In genomic region chr14:100246136-100246535, GRCh38 we compare ENCODE assay signal across 9 cellular contexts. TPM values are rescaled to one million over a fixed set of nuclear protein-coding genes. Genes with fewer than 3 reads are reported as not detected.
DNase-seq lines count a peak whose midpoint lies in the region; ATAC-seq and TF ChIP-seq lines count a peak whose summit lies in the region.
"Had no signal": no experiment of that assay in that cellular context is flagged by ENCODE, and none has a peak within 500 bp of the region (broad histone marks: within the 10 kb centered on the region; RNA-seq: fewer than 3 reads in every experiment).

No MANE protein-coding gene starts in this region.

- no peak overlapping the region for H3K4me3 ChIP-seq in GM23338
- H3K4me3 ChIP-seq in SK-N-SH (ENCODE audit: low read depth in 2 of 2, low read length in 1 of 2) = no peak overlapping the region
- no peak overlapping the region for H3K4me3 ChIP-seq in GM23248

- H3K9me3 Mint-ChIP-seq in GM23338 (no peaks in the 10 kb centered on the region), progenitor cell of endocrine pancreas (ENCODE audit: low read depth) (no peaks in the 10 kb centered on the region)
- H3K9me3 Mint-ChIP-seq: dendritic cell treated with granulocyte-macrophage colony-stimulating factor and Interleukin-4, amounts not matched to agents 40 ng/mL and 50 ng/mL, for 4 days had no signal

- CTCF ChIA-PET in SK-N-SH (lab: Yijun Ruan, JAX) = interaction anchor here (0.6 to 2.4 kb wide), 18 partner anchors 10 to 327 kb away, joined by 3 to 20 read pairs (median 4); a partner anchor contains a TSS

- H3K4me1 ChIP-seq in GM23338 (ENCODE audit: insufficient read depth) = peaks cover 59% of the 10 kb centered on the region
- H3K4me1 ChIP-seq in SK-N-SH (ENCODE audit: control insufficient read depth in 1 of 2, insufficient read depth in 2 of 2, low read depth in 1 of 2, low read length in 1 of 2) = peaks cover 13 to 23% of the 10 kb centered on the region in 2 experiments; a peak in 3 of 4 replicates
- H3K4me1 ChIP-seq in foreskin keratinocyte = peaks cover 21% of the 10 kb centered on the region
- H3K4me1 ChIP-seq in GM23248 (ENCODE audit: insufficient read depth) = peaks cover 41% of the 10 kb centered on the region

- TF ChIP-seq CTCF in GM23338 (conservative IDR thresholded peaks at IDR 0.05; ENCODE audit: low read depth in 2 of 2) (no peak), SK-N-SH (IDR thresholded peaks at IDR 0.05) (no peak), foreskin keratinocyte (conservative IDR thresholded peaks at IDR 0.05) (no peak), progenitor cell of endocrine pancreas (IDR thresholded peaks at IDR 0.05; ENCODE audit: unreplicated experiment) (no peak)

- no peaks in the 10 kb centered on the region for H3K36me3 ChIP-seq in GM23338 (ENCODE audit: insufficient read depth)
- peaks cover 0 to 5% of the 10 kb centered on the region in 2 experiments for H3K36me3 ChIP-seq in SK-N-SH (replicated peaks in 1 of 2; ENCODE audit: control insufficient read depth in 1 of 2, insufficient read depth in 2 of 2, low read length in 1 of 2)
- H3K36me3 ChIP-seq in GM23248 (ENCODE audit: low read depth) = no peaks in the 10 kb centered on the region; the same call in 1 of the 2 replicates

- peak overlapping the region; percentile 81 for H3K27ac Mint-ChIP-seq in GM23338
- peak overlapping the region; percentile 96 for H3K27ac Mint-ChIP-seq in progenitor cell of endocrine pancreas
- H3K27ac Mint-ChIP-seq: dendritic cell treated with granulocyte-macrophage colony-stimulating factor and Interleukin-4, amounts not matched to agents 40 ng/mL and 50 ng/mL, for 4 days had no signal

- peaks cover 92% of the 10 kb centered on the region for H4K20me1 ChIP-seq in GM23338 (replicated peaks; ENCODE audit: insufficient read depth)
- peaks cover 100% of the 10 kb centered on the region for H4K20me1 ChIP-seq in SK-N-SH (ENCODE audit: insufficient read depth)
- peaks cover 43% of the 10 kb centered on the region for H4K20me1 ChIP-seq in GM23248 (ENCODE audit: insufficient read depth)

- in situ Hi-C loops in GM23248 (cut with MboI) = no loop called here

- POLR2A ChIA-PET in SK-N-SH (lab: Yijun Ruan, JAX) = no interaction called here

- H3K4me3 Mint-ChIP-seq in GM23338 (no peak overlapping the region; the same call in 2 of the 3 replicates), progenitor cell of endocrine pancreas (ENCODE audit: low read depth) (no peak overlapping the region)
- H3K4me3 Mint-ChIP-seq: dendritic cell treated with granulocyte-macrophage colony-stimulating factor and Interleukin-4, amounts not matched to agents 40 ng/mL and 50 ng/mL, for 4 days had no signal

- peaks cover 63% of the 10 kb centered on the region for H3K4me1 Mint-ChIP-seq in GM23338
- peaks cover 48% of the 10 kb centered on the region for H3K4me1 Mint-ChIP-seq in progenitor cell of endocrine pancreas (ENCODE audit: low read depth)

- peak overlapping the region; percentile 53 for H3K4me2 ChIP-seq in GM23338
- peak overlapping the region; percentile 25; the same call in 1 of the 2 replicates for H3K4me2 ChIP-seq in SK-N-SH
- no peak overlapping the region for H3K4me2 ChIP-seq in GM23248 (ENCODE audit: unreplicated experiment)

- H2AFZ ChIP-seq in GM23338 (no peak overlapping the region), SK-N-SH (ENCODE audit: low read depth) (no peak overlapping the region), GM23248 (no peak overlapping the region)

- no peak for DNase-seq in GM23338 (ENCODE audit: low spot score)
- DNase-seq in SK-N-SH = peak; percentile 29
- DNase-seq in foreskin keratinocyte = no peak
- no peak for DNase-seq in progenitor cell of endocrine pancreas (ENCODE audit: low spot score, unreplicated experiment)
- DNase-seq in GM23248 = no peak
- DNase-seq in anterior cingulate cortex (lab: John Stamatoyannopoulos, UW) = no peak
- DNase-seq: stimulated activated naive CD4-positive, alpha-beta T cell treated with Interleukin-2 at 50 U/mL for 16 hours had no signal

- H3K79me2 ChIP-seq in GM23338 (replicated peaks; ENCODE audit: insufficient read depth) (peaks cover 100% of the 10 kb centered on the region), SK-N-SH (ENCODE audit: insufficient read depth) (peaks cover 100% of the 10 kb centered on the region), GM23248 (ENCODE audit: insufficient read depth) (peaks cover 100% of the 10 kb centered on the region)

- H3K36me3 Mint-ChIP-seq in GM23338 (ENCODE audit: low read depth) (peaks cover 27% of the 10 kb centered on the region), progenitor cell of endocrine pancreas (ENCODE audit: insufficient read depth) (peaks cover 10% of the 10 kb centered on the region)

- 68% methylated on average over 6 of the region's 6 CpGs for WGBS in SK-N-SH (ENCODE audit: low lambda C conversion rate)
- 77 to 85% methylated on average over 6 of the region's 6 CpGs for WGBS in GM23248 (ENCODE audit: low coverage in 1 of 2, low lambda C conversion rate in 2 of 2, missing lambda C conversion rate in 2 of 2), 2 experiments

- ATAC-seq in GM23338 (no peak; the same call in none of the 3 replicates), foreskin keratinocyte (peak; percentile 8), HG03439 (IDR thresholded peaks at IDR 0.05; ENCODE audit: unreplicated experiment) (no peak)

- no peak for TF ChIP-seq EP300 in SK-N-SH (IDR thresholded peaks at IDR 0.05; ENCODE audit: borderline replicate concordance in 1 of 2, low read depth in 1 of 2, low read length in 1 of 2)

- no peak for TF ChIP-seq RAD21 in SK-N-SH (IDR thresholded peaks at IDR 0.05; ENCODE audit: low read length)

- H3K9ac ChIP-seq in SK-N-SH (no peak overlapping the region), GM23248 (no peak overlapping the region)

- H3K27me3 ChIP-seq in GM23338 (ENCODE audit: insufficient read depth) (no peaks in the 10 kb centered on the region), SK-N-SH (ENCODE audit: insufficient read depth) (no peaks in the 10 kb centered on the region), foreskin keratinocyte (no peaks in the 10 kb centered on the region), GM23248 (replicated peaks; ENCODE audit: insufficient read depth) (no peaks in the 10 kb centered on the region)

- H3K9me2 ChIP-seq in GM23338 (ENCODE audit: insufficient read depth) (no peaks in the 10 kb centered on the region), SK-N-SH (no peaks in the 10 kb centered on the region), GM23248 (ENCODE audit: insufficient read depth) (no peaks in the 10 kb centered on the region)

- H3K27me3 Mint-ChIP-seq in GM23338 (ENCODE audit: insufficient read depth, low read depth, poor library complexity) (peaks cover 2% of the 10 kb centered on the region), progenitor cell of endocrine pancreas (no peaks in the 10 kb centered on the region)
- H3K27me3 Mint-ChIP-seq: dendritic cell treated with granulocyte-macrophage colony-stimulating factor and Interleukin-4, amounts not matched to agents 40 ng/mL and 50 ng/mL, for 4 days had no signal

- H3K27ac ChIP-seq in GM23338 (ENCODE audit: low read depth) (no peak overlapping the region), SK-N-SH (ENCODE audit: low read depth in 2 of 2, low read length in 1 of 2) (peak overlapping the region in 1 of 2 experiments; percentile 8; a peak in 1 of 4 replicates), foreskin keratinocyte (no peak overlapping the region), GM23248 (no peak overlapping the region)

- H3K9me3 ChIP-seq in SK-N-SH (no peaks in the 10 kb centered on the region), GM23248 (ENCODE audit: low read depth) (no peaks in the 10 kb centered on the region)

- peaks cover 8% of the 10 kb centered on the region; the same call in 1 of the 2 replicates for H3F3A ChIP-seq in GM23338 (replicated peaks; ENCODE audit: low read depth)
- H3F3A ChIP-seq in SK-N-SH (replicated peaks; ENCODE audit: insufficient read depth) = peaks cover 12% of the 10 kb centered on the region
- peaks cover 35% of the 10 kb centered on the region for H3F3A ChIP-seq in GM23248 (ENCODE audit: insufficient read depth)

TF ChIP-seq in GM23338, 12 proteins besides CTCF, POLR2A, EP300 and RAD21 (continues in another document):
- no peak for TF ChIP-seq CREB1 (CRISPR knock-in tag; IDR thresholded peaks at IDR 0.05; ENCODE audit: low read depth)
- no peak for TF ChIP-seq ZNF114 (CRISPR knock-in tag; IDR thresholded peaks at IDR 0.05)
- no peak for TF ChIP-seq EZH2 (IDR thresholded peaks at IDR 0.05; ENCODE audit: low read depth, unreplicated experiment)

TF ChIP-seq in SK-N-SH, 30 proteins besides CTCF, POLR2A, EP300 and RAD21:
- no peak for TF ChIP-seq GATA2 (CRISPR knock-in tag; IDR thresholded peaks at IDR 0.05)
- no peak for TF ChIP-seq FOXM1 (IDR thresholded peaks at IDR 0.05; ENCODE audit: low read depth)
- TF ChIP-seq ELF1 (IDR thresholded peaks at IDR 0.05) = no peak
- TF ChIP-seq MXI1 (IDR thresholded peaks at IDR 0.05; ENCODE audit: low read depth, low read length) = no peak

RNA-seq across cellular contexts. Expression of gene YY1, which starts 7.2 kb away (rescaled TPM):
- 79.5 and 88.2 TPM in 2 replicates for total RNA-seq in GM23338 (2014; rRNA removed; shearing (Covaris generic))
- polyA plus RNA-seq in GM23338 (2016; fragmentation: Nextera tagmentation; extraction: Ambion mirVana) (126 and 128 TPM in 2 replicates), SK-N-SH (2012; rRNA removed) (18.1 and 18.6 TPM in 2 replicates), foreskin keratinocyte (38.3 and 49.4 TPM in 2 replicates), GM23248 (2016; fragmentation: Nextera tagmentation; extraction: Ambion mirVana) (34.9 and 38.2 TPM in 2 replicates)
- polyA plus RNA-seq in SK-N-SH (2012; cell fraction: cytosol; rRNA removed) = 23.4 and 25.2 TPM in 2 replicates
- 32.0 and 38.8 TPM in 2 replicates for polyA plus RNA-seq in SK-N-SH (2012; cell fraction: nucleus; rRNA removed)
- total RNA-seq in foreskin keratinocyte (51.8 and 52.9 TPM in 2 replicates), progenitor cell of endocrine pancreas (86.6 and 90.2 TPM in 2 replicates)
- total RNA-seq in GM23248 (2014; rRNA removed; shearing (Covaris generic)) = 43.3 and 45.3 TPM in 2 replicates
